Comparison of ENCODE assay signal across 8 cellular contexts in the genomic region with DNA sequence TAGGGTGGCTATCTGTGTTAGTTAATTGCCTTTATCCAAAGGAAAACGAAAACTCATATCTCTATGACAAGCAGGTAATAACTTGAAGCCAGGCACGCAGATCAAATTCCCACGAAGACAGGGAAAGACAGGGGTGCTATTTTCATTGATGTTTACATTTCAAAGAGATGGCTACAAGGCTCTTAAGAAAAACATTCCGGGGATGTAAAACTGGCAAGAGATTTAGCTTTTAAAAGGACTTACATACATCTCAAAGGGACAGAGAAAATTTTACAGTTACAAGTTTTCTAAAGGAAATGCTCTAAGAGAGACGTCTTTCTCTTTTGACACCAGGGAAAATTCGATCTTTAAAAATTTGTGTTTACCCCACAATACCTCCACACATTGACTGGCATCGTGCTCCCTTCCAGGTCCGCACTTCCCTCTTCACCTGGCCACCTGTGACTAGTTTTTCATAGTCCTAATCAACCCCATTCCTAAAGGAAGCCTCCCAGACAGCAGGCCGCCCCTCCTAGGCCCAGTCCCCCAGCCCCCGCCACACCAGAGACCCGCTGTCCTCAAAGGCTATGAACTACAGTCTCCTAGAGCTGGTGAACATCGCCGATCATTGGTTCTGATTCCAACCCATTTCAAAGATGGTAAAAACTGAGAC. TPM values are rescaled to one million over a fixed set of nuclear protein-coding genes. Genes with fewer than 3 reads are reported as not detected.
DNase-seq lines count a peak whose midpoint lies in the region; ATAC-seq and TF ChIP-seq lines count a peak whose summit lies in the region.

No MANE protein-coding gene starts in this region.

- H3K4me3 ChIP-seq in WI38 (ENCODE audit: low read depth, low read length) (peak overlapping the region; percentile 70), hepatocyte (peak overlapping the region; percentile 35)

- DNase-seq in NCI-H146 (lab: John Stamatoyannopoulos, UW) (peak; percentile 20), NCI-H146 treated with DMSO at 0.1 percent for 48 hours (lab: John Stamatoyannopoulos, UW; ENCODE audit: unreplicated experiment) (no peak), hepatocyte (ENCODE audit: low spot score) (no peak), left colon (no peak), NK-92 (lab: John Stamatoyannopoulos, UW; ENCODE audit: unreplicated experiment) (no peak), GDM1 (lab: John Stamatoyannopoulos, UW) (no peak)
- no peak for DNase-seq in stimulated activated effector memory CD8-positive, alpha-beta T cell treated with anti-CD3 and anti-CD28 coated beads, Interleukin-12 subunit alpha, Interleukin-12 subunit beta, amount 100 ng/mL, for 72 hours (ENCODE audit: low spot score in 2 of 2)

- H3K4me1 ChIP-seq in hepatocyte (ENCODE audit: insufficient read depth): no peaks in the 10 kb centered on the region

- H3K4me2 ChIP-seq in hepatocyte: peak overlapping the region; percentile 73

- H3K36me3 ChIP-seq in hepatocyte (replicated peaks; ENCODE audit: insufficient read depth, low read depth): no peaks in the 10 kb centered on the region

- peak overlapping the region; percentile 92 for H3K27ac ChIP-seq in hepatocyte

- no peak for TF ChIP-seq CTCF in WI38 (IDR thresholded peaks at IDR 0.05; ENCODE audit: low read depth, low read length)
- TF ChIP-seq CTCF in hepatocyte (IDR thresholded peaks at IDR 0.05; ENCODE audit: poor library complexity): no peak

- H3K9me3 ChIP-seq in hepatocyte (ENCODE audit: low read depth): no peaks in the 10 kb centered on the region

- WGBS in hepatocyte (ENCODE audit: low lambda C conversion rate, missing lambda C conversion rate): 44% methylated on average over 12 of the region's 13 CpGs

- H3K4me1 Mint-ChIP-seq in stimulated activated effector memory CD8-positive, alpha-beta T cell treated with anti-CD3 and anti-CD28 coated beads, Interleukin-12 subunit alpha, Interleukin-12 subunit beta, amount 100 ng/mL, for 72 hours: peaks cover 48% of the 10 kb centered on the region

- H2AFZ ChIP-seq in hepatocyte: peak overlapping the region; percentile 21

- H4K20me1 ChIP-seq in hepatocyte (ENCODE audit: insufficient read depth, poor library complexity, severe bottlenecking): no peaks in the 10 kb centered on the region

- H3K9me2 ChIP-seq in hepatocyte (replicated peaks; ENCODE audit: insufficient read depth): no peaks in the 10 kb centered on the region

- intact Hi-C loops in left colon (cut with DNase I, micrococcal nuclease): no loop called here

- peak overlapping the region; percentile 98 for H3K27ac Mint-ChIP-seq in stimulated activated effector memory CD8-positive, alpha-beta T cell treated with anti-CD3 and anti-CD28 coated beads, Interleukin-12 subunit alpha, Interleukin-12 subunit beta, amount 100 ng/mL, for 72 hours

- peaks cover 50% of the 10 kb centered on the region for H3K36me3 Mint-ChIP-seq in stimulated activated effector memory CD8-positive, alpha-beta T cell treated with anti-CD3 and anti-CD28 coated beads, Interleukin-12 subunit alpha, Interleukin-12 subunit beta, amount 100 ng/mL, for 72 hours

- no peaks in the 10 kb centered on the region for H3K27me3 ChIP-seq in hepatocyte

- H3K79me2 ChIP-seq in hepatocyte: peaks cover 12% of the 10 kb centered on the region

- H3K9me3 Mint-ChIP-seq in stimulated activated effector memory CD8-positive, alpha-beta T cell treated with anti-CD3 and anti-CD28 coated beads, Interleukin-12 subunit alpha, Interleukin-12 subunit beta, amount 100 ng/mL, for 72 hours: no peaks in the 10 kb centered on the region

- peak overlapping the region; percentile 89 for H3K4me3 Mint-ChIP-seq in stimulated activated effector memory CD8-positive, alpha-beta T cell treated with anti-CD3 and anti-CD28 coated beads, Interleukin-12 subunit alpha, Interleukin-12 subunit beta, amount 100 ng/mL, for 72 hours

- no peak for ATAC-seq in stimulated activated effector memory CD8-positive, alpha-beta T cell treated with anti-CD3 and anti-CD28 coated beads, Interleukin-12 subunit alpha, Interleukin-12 subunit beta, amount 100 ng/mL, for 72 hours
- no peak for ATAC-seq in left colon

RNA-seq across cellular contexts. Expression of gene ARAF, which starts 0.7 kb away (rescaled TPM):
- total RNA-seq in hepatocyte: 29.8 and 44.0 TPM in 2 replicates
- polyA plus RNA-seq in hepatocyte: 86.7 and 89.6 TPM in 2 replicates
- 100 to 1,000 TPM in 1 of 2 donors, 10 to 100 TPM in 1; 88.8 to 106 TPM for total RNA-seq in left colon

RNA-seq across cellular contexts. Expression of gene TIMP1, which starts 21.9 kb away (rescaled TPM):
- total RNA-seq in hepatocyte: 669 and 671 TPM in 2 replicates
- 4,849 and 5,452 TPM in 2 replicates for polyA plus RNA-seq in hepatocyte
- 10 to 100 TPM; 35.1 to 80.1 TPM for total RNA-seq in left colon

RNA-seq across cellular contexts. Expression of gene SYN1, which starts 59.4 kb away (rescaled TPM):
- 0.43 and 1.2 TPM in 2 replicates for total RNA-seq in hepatocyte
- 3.7 and 4.6 TPM in 2 replicates for polyA plus RNA-seq in hepatocyte
- under 1 TPM; 0.50 to 0.73 TPM for total RNA-seq in left colon
